21 cellular contexts compared by ENCODE assay signal in genomic region chr7:29495618-29496017, GRCh38.
"Had no signal": no experiment of that assay in that cellular context is flagged by ENCODE, and none has a peak within 500 bp of the region (broad histone marks: within the 10 kb centered on the region; RNA-seq: fewer than 3 reads in every experiment).

No MANE protein-coding gene starts in this region.

- H3K27ac ChIP-seq: gastrocnemius medialis, left ventricle myocardium inferior, neutrophil, tibial nerve had no signal

- H3K27me3 Mint-ChIP-seq: activated T-cell treated with anti-CD3 and anti-CD28 coated beads, Interleukin-2, amount 50 U/mL, for 24 hours; activated T-helper 17 cell treated with anti-CD3 and anti-CD28 coated beads, Interleukin-2, amount 50 U/mL, for 72 hours; central memory CD8-positive, alpha-beta T cell; stimulated activated naive CD8-positive, alpha-beta T cell treated with anti-CD3 and anti-CD28 coated beads, Interleukin-15, amount 100 ng/mL, for 72 hours had no signal

- H3K9me3 ChIP-seq: adrenal gland, ascending aorta, gastrocnemius medialis, left ventricle myocardium inferior, neutrophil, pancreas, tibial nerve had no signal

- DNase-seq: activated CD4-positive, alpha-beta T cell treated with anti-CD3 and anti-CD28 coated beads, Interleukin-2, amount 50 U/mL, for 4 hours; activated CD8-positive, alpha-beta memory T cell treated with anti-CD3 and anti-CD28 coated beads for 24 hours; activated CD8-positive, alpha-beta memory T cell treated with anti-CD3 and anti-CD28 coated beads, Interleukin-2, amount 50 U/mL, for 4 hours; activated T-cell treated with anti-CD3 and anti-CD28 coated beads, Interleukin-2, amount 50 U/mL, for 24 hours; adrenal gland; effector memory CD4-positive, alpha-beta T cell; gastrocnemius medialis; left ventricle myocardium inferior; midbrain; natural killer cell; pancreas; right cardiac atrium; stimulated activated naive CD8-positive, alpha-beta T cell treated with anti-CD3 and anti-CD28 coated beads, Interleukin-15, amount 100 ng/mL, for 72 hours; T-helper 1 cell had no signal

- H3K27me3 ChIP-seq: adrenal gland, ascending aorta, gastrocnemius medialis, neutrophil, pancreas, tibial nerve had no signal

- H3K36me3 Mint-ChIP-seq: activated naive CD4-positive, alpha-beta T cell treated with anti-CD3 and anti-CD28 coated beads, Interleukin-2, amount 50 U/mL, for 72 hours had no signal

- H3K9me3 Mint-ChIP-seq: activated naive CD4-positive, alpha-beta T cell treated with anti-CD3 and anti-CD28 coated beads, Interleukin-2, amount 50 U/mL, for 72 hours; activated T-cell treated with anti-CD3 and anti-CD28 coated beads, Interleukin-2, amount 50 U/mL, for 24 hours; activated T-helper 17 cell treated with anti-CD3 and anti-CD28 coated beads, Interleukin-2, amount 50 U/mL, for 72 hours; central memory CD8-positive, alpha-beta T cell; natural killer cell; stimulated activated naive CD8-positive, alpha-beta T cell treated with anti-CD3 and anti-CD28 coated beads, Interleukin-15, amount 100 ng/mL, for 72 hours had no signal

- H3K36me3 ChIP-seq: adrenal gland, ascending aorta, gastrocnemius medialis, neutrophil, pancreas, tibial nerve had no signal

- H3K4me1 Mint-ChIP-seq: activated T-helper 17 cell treated with anti-CD3 and anti-CD28 coated beads, Interleukin-2, amount 50 U/mL, for 72 hours; central memory CD8-positive, alpha-beta T cell; natural killer cell; stimulated activated naive CD8-positive, alpha-beta T cell treated with anti-CD3 and anti-CD28 coated beads, Interleukin-15, amount 100 ng/mL, for 72 hours had no signal

- H3K4me3 Mint-ChIP-seq: activated T-cell treated with anti-CD3 and anti-CD28 coated beads, Interleukin-2, amount 50 U/mL, for 24 hours; activated T-helper 17 cell treated with anti-CD3 and anti-CD28 coated beads, Interleukin-2, amount 50 U/mL, for 72 hours; central memory CD8-positive, alpha-beta T cell; natural killer cell; stimulated activated naive CD8-positive, alpha-beta T cell treated with anti-CD3 and anti-CD28 coated beads, Interleukin-15, amount 100 ng/mL, for 72 hours had no signal

- H3K27ac Mint-ChIP-seq: activated naive CD4-positive, alpha-beta T cell treated with anti-CD3 and anti-CD28 coated beads, Interleukin-2, amount 50 U/mL, for 72 hours; activated T-cell treated with anti-CD3 and anti-CD28 coated beads, Interleukin-2, amount 50 U/mL, for 24 hours; activated T-helper 17 cell treated with anti-CD3 and anti-CD28 coated beads, Interleukin-2, amount 50 U/mL, for 72 hours; natural killer cell; stimulated activated naive CD8-positive, alpha-beta T cell treated with anti-CD3 and anti-CD28 coated beads, Interleukin-15, amount 100 ng/mL, for 72 hours had no signal

- ATAC-seq: activated naive CD4-positive, alpha-beta T cell treated with anti-CD3 and anti-CD28 coated beads, Interleukin-2, amount 50 U/mL, for 72 hours; activated T-helper 17 cell treated with anti-CD3 and anti-CD28 coated beads, Interleukin-2, amount 50 U/mL, for 72 hours; esophagus mucosa; gastrocnemius medialis; natural killer cell; right cardiac atrium; stimulated activated naive CD8-positive, alpha-beta T cell treated with anti-CD3 and anti-CD28 coated beads, Interleukin-15, amount 100 ng/mL, for 72 hours had no signal

- H3K4me1 ChIP-seq: adrenal gland, gastrocnemius medialis, left ventricle myocardium inferior, tibial nerve had no signal

- H3K4me3 ChIP-seq: adrenal gland, ascending aorta, gastrocnemius medialis, left ventricle myocardium inferior, pancreas, tibial nerve had no signal
